10 cellular contexts compared by ENCODE assay signal in genomic region chr2:211930331-211930730, GRCh38.
DNase-seq lines count a peak whose midpoint lies in the region; ATAC-seq and FAIRE-seq lines count a peak whose summit lies in the region.
"Had no signal": no experiment of that assay in that cellular context is flagged by ENCODE, and none has a peak within 500 bp of the region (broad histone marks: within the 10 kb centered on the region; RNA-seq: fewer than 3 reads in every experiment).

No MANE protein-coding gene starts in this region.

- H3K27me3 ChIP-seq in BLaER1 = no peaks in the 10 kb centered on the region
- H3K27me3 ChIP-seq: BE2C had no signal

- H3K9ac ChIP-seq in BLaER1 = no peak overlapping the region

- no peak overlapping the region for H3K4me3 ChIP-seq in BLaER1

- peak; percentile 92 for ATAC-seq in GM18867 (IDR thresholded peaks at IDR 0.05; ENCODE audit: unreplicated experiment)
- ATAC-seq in HG02571 (IDR thresholded peaks at IDR 0.05; ENCODE audit: unreplicated experiment) = peak; percentile 80
- peak; percentile 72 for ATAC-seq in HG03558 (IDR thresholded peaks at IDR 0.05; ENCODE audit: extremely low read depth, unreplicated experiment)
- ATAC-seq: SK-N-SH treated with all-trans-retinoic acid at 6 μM for 48 hours had no signal

- H3K4me1 ChIP-seq in BLaER1 = peaks cover 17% of the 10 kb centered on the region
- H3K4me1 ChIP-seq: BE2C had no signal

- H3K27ac ChIP-seq in BLaER1 = no peak overlapping the region; the same call in 1 of the 2 replicates

- no peaks in the 10 kb centered on the region for H4K20me1 ChIP-seq in BLaER1

- no peaks in the 10 kb centered on the region for H3K36me3 ChIP-seq in BLaER1
- H3K36me3 ChIP-seq: BE2C had no signal

- no peak for FAIRE-seq in urothelium cell line (lab: Jason Lieb, UNC)

- no peaks in the 10 kb centered on the region for H3K9me3 ChIP-seq in BLaER1
- H3K9me3 ChIP-seq: BE2C had no signal

- DNase-seq in stimulated activated CD4-positive, alpha-beta T cell treated with anti-CD3 and anti-CD28 coated beads, Interleukin-2, amount 100 ng/mL, for 48 hours = no peak
- DNase-seq in 8988T (no peak), urothelium cell line (ENCODE audit: low spot score) (no peak)
- no peak for DNase-seq in stimulated activated naive CD4-positive, alpha-beta T cell (lab: John Stamatoyannopoulos, UW)
- DNase-seq: BE2C had no signal

- peak overlapping the region; percentile 58 for H3K4me2 ChIP-seq in BLaER1
